9 cellular contexts compared by ENCODE assay signal in the genomic region with DNA sequence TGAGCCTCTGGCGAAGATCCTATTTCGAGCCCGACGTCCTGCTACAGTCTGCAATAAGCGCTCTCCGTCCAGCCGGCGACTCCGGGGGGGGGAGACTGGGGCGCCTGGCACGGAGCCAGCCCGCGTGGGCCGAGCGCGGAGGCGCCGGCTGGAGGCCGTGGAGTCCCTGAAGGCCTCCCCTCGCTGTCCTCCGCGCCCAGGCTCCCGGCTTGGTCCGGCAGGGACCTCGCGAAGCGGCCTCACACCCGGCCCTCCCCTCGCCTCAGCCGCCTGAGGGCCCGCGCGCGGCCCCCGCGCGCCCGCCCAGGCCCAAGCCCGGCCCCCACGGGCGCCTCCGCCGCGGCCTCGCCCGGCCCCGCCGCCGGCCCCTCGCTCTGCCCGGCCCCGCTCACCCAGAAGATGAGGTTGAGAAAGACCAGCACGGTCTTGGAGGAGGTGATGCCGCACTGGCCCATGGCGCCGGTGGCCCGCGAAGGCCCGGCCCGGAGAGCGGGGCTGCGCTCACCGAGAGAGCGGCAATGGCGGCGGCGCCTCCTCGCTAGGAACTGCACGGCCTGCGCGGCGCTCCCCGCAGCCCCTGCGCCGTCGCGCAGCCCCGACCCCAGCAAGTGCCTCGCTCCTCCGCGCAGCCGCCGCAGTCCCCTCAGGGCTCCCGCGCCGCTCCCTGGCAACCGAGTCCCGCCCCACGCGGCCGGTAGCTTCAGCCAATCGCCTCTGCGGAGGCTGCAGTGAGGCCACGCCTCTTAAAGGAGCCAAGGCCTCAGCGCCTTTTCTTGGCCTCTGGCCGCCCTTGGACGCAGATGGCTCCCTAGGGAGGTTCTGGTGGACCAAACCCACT. TPM values are rescaled to one million over a fixed set of nuclear protein-coding genes. Genes with fewer than 3 reads are reported as not detected.
A peak's percentile ranks its signal among the peaks of the same experiment; 100 is the strongest.
DNase-seq lines count a peak whose midpoint lies in the region; ATAC-seq, FAIRE-seq and TF ChIP-seq lines count a peak whose summit lies in the region.
"Had no signal": no experiment of that assay in that cellular context is flagged by ENCODE, and none has a peak within 500 bp of the region (broad histone marks: within the 10 kb centered on the region; RNA-seq: fewer than 3 reads in every experiment).

A gene (minus strand): TSS at position 610 of the 838 bp plus-strand sequence. CDS start 155 bp downstream, at position 455.

- peak within 1 kb of the TSS; percentile 76 for H3K9ac ChIP-seq in keratinocyte (ENCODE audit: control insufficient read depth, extremely low read depth, insufficient read depth, low read length)

- peak within 1 kb of the TSS; percentile 91 for H3K4me2 ChIP-seq in keratinocyte (ENCODE audit: control insufficient read depth, extremely low read depth, insufficient read depth, low read depth, low read length)

- no peaks in the 10 kb centered on the region for H4K20me1 ChIP-seq in keratinocyte (ENCODE audit: control insufficient read depth, extremely low read depth, insufficient read depth, low read length)

- DNase-seq in Ammon's horn (ENCODE audit: low spot score) (peak; percentile 97), GM19238 (ENCODE audit: insufficient read length, low spot score) (peak; percentile 92), NCI-H510A (lab: John Stamatoyannopoulos, UW) (peak; percentile 75), cerebellar nuclear complex (lab: John Stamatoyannopoulos, UW) (peak; percentile 25 to 77), keratinocyte (ENCODE audit: low read depth, low spot score) (peak; percentile 23)
- DNase-seq in activated CD4-positive, alpha-beta T cell treated with anti-CD3 and anti-CD28 coated beads for 1 hour = peak; percentile 88
- peak; percentile 82 to 92 (median 87) for DNase-seq in stimulated activated CD4-positive, alpha-beta T cell treated with anti-CD3 and anti-CD28 coated beads, Interleukin-12 subunit alpha, Interleukin-12 subunit beta, amount 100 ng/mL, for 48 hours (ENCODE audit: low read depth in 2 of 3, low spot score in 1 of 3)

- peaks cover 34% of the 10 kb centered on the region for H3K79me2 ChIP-seq in keratinocyte (ENCODE audit: control insufficient read depth, insufficient read depth, low read length)

- H3K27ac ChIP-seq in keratinocyte (ENCODE audit: control insufficient read depth, insufficient read depth, low read length) = peak within 1 kb of the TSS; percentile 42

- no peak for FAIRE-seq in keratinocyte (lab: Jason Lieb, UNC)
- FAIRE-seq: endometrium had no signal

- peak within 1 kb of the TSS; percentile 76 for H2AFZ ChIP-seq in keratinocyte (ENCODE audit: control insufficient read depth, low read length)

- no peaks in the 10 kb centered on the region for H3K36me3 ChIP-seq in keratinocyte (ENCODE audit: control insufficient read depth in 2 of 2, extremely low read depth in 1 of 2, insufficient read depth in 2 of 2, low read length in 2 of 2)

- dilution Hi-C loops in keratinocyte (cut with MboI; ENCODE audit: extremely low pct_ligation_motif_present, low sequenced_read_pairs) = no loop called here

- peaks cover 11% of the 10 kb centered on the region for H3K4me1 ChIP-seq in keratinocyte (ENCODE audit: control insufficient read depth, extremely low read depth, insufficient read depth, low read length)

- no peaks in the 10 kb centered on the region for H3K27me3 ChIP-seq in keratinocyte (ENCODE audit: control insufficient read depth, extremely low read depth, insufficient read depth, low read length)

- H3K4me3 ChIP-seq in keratinocyte (ENCODE audit: control insufficient read depth in 2 of 3, extremely low read depth in 1 of 3, insufficient read depth in 2 of 3, low read depth in 1 of 3, low read length in 3 of 3) = peak within 1 kb of the TSS; percentile 72 to 78 (median 73)

- H3K9me1 ChIP-seq in keratinocyte (ENCODE audit: control insufficient read depth, extremely low read depth, insufficient read depth, low read length) = no peaks in the 10 kb centered on the region

- H3K9me3 ChIP-seq in keratinocyte (ENCODE audit: control insufficient read depth, low read depth, low read length) = no peaks in the 10 kb centered on the region

- ATAC-seq in HG03439 (IDR thresholded peaks at IDR 0.05; ENCODE audit: unreplicated experiment) = peak; percentile 89

- TF ChIP-seq CTCF in keratinocyte (optimal IDR thresholded peaks at IDR 0.05 in 1 of 3, IDR thresholded peaks at IDR 0.05 in 1 of 3, conservative IDR thresholded peaks at IDR 0.05 in 1 of 3; ENCODE audit: extremely low read depth in 1 of 3, insufficient read depth in 2 of 3, low read length in 3 of 3) = no peak

RNA-seq across cellular contexts. Expression of the gene that starts here (rescaled TPM):
- polyA plus RNA-seq in keratinocyte = 181 to 210 TPM (median 193 TPM) in 3 replicates
- polyA plus RNA-seq in keratinocyte (2011; ENCODE audit: low read depth) = 43.6 TPM
- 163 and 250 TPM in 2 replicates for polyA plus RNA-seq in keratinocyte (2011; cell fraction: cytosol; rRNA removed)
- polyA plus RNA-seq in keratinocyte (2011; cell fraction: nucleus; rRNA removed) = 254 and 268 TPM in 2 replicates
- 83.8 and 110 TPM in 2 replicates for polyA plus RNA-seq in keratinocyte (2012; ENCODE audit: low replicate concordance)
- 82.2 to 214 TPM (median 212 TPM) in 3 replicates for polyA minus RNA-seq in keratinocyte
- polyA minus RNA-seq in keratinocyte (2011; cell fraction: cytosol; rRNA and poly(A)+ RNA removed) = 106 TPM
- 82.9 and 145 TPM in 2 replicates for polyA minus RNA-seq in keratinocyte (2011; cell fraction: nucleus; rRNA and poly(A)+ RNA removed)

Comparison
In these comparisons a context has a peak if more than half of its experiments do, and no peak if none do; other contexts are left out.
1. Peak in every context shown above with its lines: DNase-seq, ATAC-seq, H3K4me3 ChIP-seq and H3K27ac ChIP-seq.
2. DNase-seq: peak in every context shown above with its lines; median percentile 97 in Ammon's horn; 92 in GM19238; 88 in activated CD4-positive, alpha-beta T cell treated with anti-CD3 and anti-CD28 coated beads for 1 hour; 87 in stimulated activated CD4-positive, alpha-beta T cell treated with anti-CD3 and anti-CD28 coated beads, Interleukin-12 subunit alpha, Interleukin-12 subunit beta, amount 100 ng/mL, for 48 hours; 75 in NCI-H510A; 51 in cerebellar nuclear complex; 23 in keratinocyte.